16 cellular contexts compared by ENCODE assay signal in the genomic region with DNA sequence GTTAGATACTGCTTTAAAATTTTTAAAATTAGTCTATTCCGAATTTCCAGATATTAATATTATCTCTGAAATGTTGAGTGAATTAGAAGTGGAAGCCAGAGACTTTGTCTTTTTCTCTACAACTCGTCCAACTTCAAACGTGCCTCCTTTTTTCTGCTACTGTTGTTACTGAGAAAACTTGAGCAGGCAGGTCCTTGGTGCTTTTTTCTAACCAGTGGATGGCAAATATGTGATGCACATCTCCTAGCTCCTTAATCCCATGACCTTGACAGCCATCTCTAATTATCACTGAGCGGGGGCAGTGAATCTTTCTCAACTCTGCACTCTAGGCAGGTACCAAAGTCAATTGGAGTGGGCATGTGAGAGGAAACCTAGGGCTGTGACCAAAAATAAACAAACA.
"Had no signal": no experiment of that assay in that cellular context is flagged by ENCODE, and none has a peak within 500 bp of the region (broad histone marks: within the 10 kb centered on the region; RNA-seq: fewer than 3 reads in every experiment).

No MANE protein-coding gene starts in this region.

- H3K27ac ChIP-seq: adrenal gland, sigmoid colon, thoracic aorta had no signal

- H3K4me3 ChIP-seq: adrenal gland, sigmoid colon, thoracic aorta had no signal

- H3K4me3 Mint-ChIP-seq: activated naive CD4-positive, alpha-beta T cell treated with anti-CD3 and anti-CD28 coated beads, Interleukin-2, amount 10 ng/mL, durations not matched to agents 7 days and 5 days; effector memory CD8-positive, alpha-beta T cell; immature natural killer cell; memory B cell; stimulated activated naive CD8-positive, alpha-beta T cell treated with anti-CD3 and anti-CD28 coated beads, Interleukin-15, Interleukin-2, amounts not matched to agents 100 ng/mL and 50 ng/mL, for 24 hours had no signal

- H3K36me3 Mint-ChIP-seq: activated naive CD4-positive, alpha-beta T cell treated with anti-CD3 and anti-CD28 coated beads, Interleukin-2, amount 10 ng/mL, durations not matched to agents 7 days and 5 days; memory B cell had no signal

- DNase-seq: activated CD4-positive, alpha-beta T cell treated with anti-CD3 and anti-CD28 coated beads, Interleukin-2, amount 50 U/mL, for 1 hour; activated naive CD4-positive, alpha-beta T cell treated with anti-CD3 and anti-CD28 coated beads, Interleukin-2, amount 10 ng/mL, durations not matched to agents 7 days and 5 days; adrenal gland; central memory CD4-positive, alpha-beta T cell; effector memory CD8-positive, alpha-beta T cell; erythroblast; hippocampal formation; immature natural killer cell; left colon; sigmoid colon; stimulated activated CD4-positive, alpha-beta T cell treated with anti-CD3 and anti-CD28 coated beads, Interleukin-4, amount 100 ng/mL, for 24 hours; T-helper 2 cell had no signal

- H3K27ac Mint-ChIP-seq: activated naive CD4-positive, alpha-beta T cell treated with anti-CD3 and anti-CD28 coated beads, Interleukin-2, amount 10 ng/mL, durations not matched to agents 7 days and 5 days; activated T-helper 2 cell treated with anti-CD3 and anti-CD28 coated beads, Interferon-gamma antibody, Interleukin-2, Interleukin-4, amounts not matched to agents 10 μg/mL and 5 μg/mL and 100 μg/mL, durations not matched to agents 14 hours and 24 hours and 36 hours; effector memory CD8-positive, alpha-beta T cell; memory B cell; stimulated activated naive CD8-positive, alpha-beta T cell treated with anti-CD3 and anti-CD28 coated beads, Interleukin-15, Interleukin-2, amounts not matched to agents 100 ng/mL and 50 ng/mL, for 24 hours had no signal

- H3K9me3 ChIP-seq: adrenal gland, sigmoid colon, thoracic aorta had no signal

- H3K9me3 Mint-ChIP-seq: activated naive CD4-positive, alpha-beta T cell treated with anti-CD3 and anti-CD28 coated beads, Interleukin-2, amount 10 ng/mL, durations not matched to agents 7 days and 5 days; activated T-helper 2 cell treated with anti-CD3 and anti-CD28 coated beads, Interferon-gamma antibody, Interleukin-2, Interleukin-4, amounts not matched to agents 10 μg/mL and 5 μg/mL and 100 μg/mL, durations not matched to agents 14 hours and 24 hours and 36 hours; effector memory CD8-positive, alpha-beta T cell; immature natural killer cell; memory B cell; stimulated activated naive CD8-positive, alpha-beta T cell treated with anti-CD3 and anti-CD28 coated beads, Interleukin-15, Interleukin-2, amounts not matched to agents 100 ng/mL and 50 ng/mL, for 24 hours had no signal

- H3K27me3 ChIP-seq: adrenal gland, sigmoid colon had no signal

- H3K36me3 ChIP-seq: adrenal gland, sigmoid colon, thoracic aorta had no signal

- ATAC-seq: effector memory CD8-positive, alpha-beta T cell; left colon had no signal

- H3K27me3 Mint-ChIP-seq: activated naive CD4-positive, alpha-beta T cell treated with anti-CD3 and anti-CD28 coated beads, Interleukin-2, amount 10 ng/mL, durations not matched to agents 7 days and 5 days; effector memory CD8-positive, alpha-beta T cell; stimulated activated naive CD8-positive, alpha-beta T cell treated with anti-CD3 and anti-CD28 coated beads, Interleukin-15, Interleukin-2, amounts not matched to agents 100 ng/mL and 50 ng/mL, for 24 hours had no signal
